ENCODE assay signal across 11 cellular contexts in genomic region chr5:134577022-134577795, GRCh38. TPM values are rescaled to one million over a fixed set of nuclear protein-coding genes. Genes with fewer than 3 reads are reported as not detected.
DNase-seq lines count a peak whose midpoint lies in the region; ATAC-seq, FAIRE-seq and TF ChIP-seq lines count a peak whose summit lies in the region.
"Had no signal": no experiment of that assay in that cellular context is flagged by ENCODE, and none has a peak within 500 bp of the region (broad histone marks: within the 10 kb centered on the region; RNA-seq: fewer than 3 reads in every experiment).

No MANE protein-coding gene starts in this region.

- TF ChIP-seq RAD21 in K562 (CRISPR knock-in tag; conservative IDR thresholded peaks at IDR 0.05 in 1 of 2, IDR thresholded peaks at IDR 0.05 in 1 of 2), result no peak

- peak in 1 of 2 donors; percentile 5 for ATAC-seq in CD4-positive, CD25-positive, alpha-beta regulatory T cell (ENCODE audit: low read depth in 2 of 2)
- ATAC-seq in K562 (peak; percentile 64), HG03460 (IDR thresholded peaks at IDR 0.05; ENCODE audit: unreplicated experiment) (no peak), GM21367 (IDR thresholded peaks at IDR 0.05; ENCODE audit: unreplicated experiment) (no peak)

- DNase-seq in CD4-positive, CD25-positive, alpha-beta regulatory T cell, result no peak
- DNase-seq in HPDE6-E6E7 (ENCODE audit: extremely low spot score) (peak; percentile 57), K562 (ENCODE audit: extremely low read depth in 1 of 4, low spot score in 3 of 4) (peak in 2 of 4 experiments; percentile 12 to 24), lung microvascular endothelial cell (ENCODE audit: low read depth in 2 of 2) (peak; percentile 34 to 87), NCI-H2081 treated with DMSO at 0.1 percent for 48 hours (lab: John Stamatoyannopoulos, UW) (no peak), COLO668 (lab: John Stamatoyannopoulos, UW; ENCODE audit: unreplicated experiment) (no peak)

- H3K79me2 ChIP-seq in K562 (ENCODE audit: control insufficient read depth, insufficient read depth, low read length), result no peaks in the 10 kb centered on the region

- no peaks in the 10 kb centered on the region for H3K9me3 ChIP-seq in CD4-positive, CD25-positive, alpha-beta regulatory T cell (ENCODE audit: control insufficient read depth in 2 of 2, low read length in 2 of 2)
- H3K9me3 ChIP-seq in K562 (replicated peaks; ENCODE audit: control insufficient read depth, insufficient read depth, low read depth, low read length), result no peaks in the 10 kb centered on the region
- H3K9me3 ChIP-seq: neutrophil had no signal

- no peak overlapping the region for H2AFZ ChIP-seq in K562 (ENCODE audit: low read depth, low read length)

- no peak for FAIRE-seq in K562 (lab: Jason Lieb, UNC)
- FAIRE-seq: frontal cortex had no signal

- no peaks in the 10 kb centered on the region for H3K4me1 ChIP-seq in CD4-positive, CD25-positive, alpha-beta regulatory T cell (ENCODE audit: control insufficient read depth, insufficient read depth, low read length, poor library complexity, severe bottlenecking)
- H3K4me1 ChIP-seq in K562 (replicated peaks in 1 of 2; ENCODE audit: control insufficient read depth in 2 of 2, insufficient read depth in 2 of 2, low read length in 2 of 2), result peaks cover 0 to 15% of the 10 kb centered on the region in 2 experiments; a peak in 1 of 5 replicates

- H3K4me2 ChIP-seq in K562 (ENCODE audit: insufficient read depth, low read length), result no peak overlapping the region

- 77% methylated on average over 10 of the region's 10 CpGs for WGBS in K562 (ENCODE audit: insufficient coverage, low coverage, missing lambda C conversion rate)

- no peak overlapping the region for H3K4me3 Mint-ChIP-seq in CD4-positive, CD25-positive, alpha-beta regulatory T cell
- H3K4me3 Mint-ChIP-seq: activated T-helper 1 cell treated with anti-CD3 and anti-CD28 coated beads, Interleukin-12 subunit alpha, Interleukin-12 subunit beta, Interleukin-2, Interleukin-4 antibody, amounts not matched to agents 30 ng/mL and 10 ng/mL and 1 ng/mL, durations not matched to agents 14 hours and 24 hours and 36 hours had no signal

- intact Hi-C loops in K562 (cut with micrococcal nuclease), result loop anchor here (2.0 to 5.0 kb wide), 3 partner anchors 50 to 274 kb away; partner anchors contain the start of genes CDKN2AIPNL and JADE2

- peak overlapping the region in 2 of 3 donors; percentile 27 to 44 for H3K27ac Mint-ChIP-seq in CD4-positive, CD25-positive, alpha-beta regulatory T cell

- peaks cover 32% of the 10 kb centered on the region for H3K36me3 Mint-ChIP-seq in CD4-positive, CD25-positive, alpha-beta regulatory T cell

- CTCF ChIA-PET in K562 (lab: Yijun Ruan, JAX; ENCODE audit: low intra/inter-chr PET ratio), result interaction anchor here (0.6 to 4.1 kb wide), 3 partner anchors 135 to 288 kb away, joined by 4 to 35 read pairs (median 5); no protein-coding TSS in a partner anchor

- POLR2A ChIA-PET in K562 (lab: Yijun Ruan, JAX), result interaction anchor here (0.6 to 0.7 kb wide), 3 partner anchors 10 to 140 kb away, joined by 3 read pairs; no protein-coding TSS in a partner anchor

- TF ChIP-seq POLR2A in K562 (conservative IDR thresholded peaks at IDR 0.05), result no peak

- H3K9me3 Mint-ChIP-seq in CD4-positive, CD25-positive, alpha-beta regulatory T cell, result no peaks in the 10 kb centered on the region
- H3K9me3 Mint-ChIP-seq: activated T-helper 1 cell treated with anti-CD3 and anti-CD28 coated beads, Interleukin-12 subunit alpha, Interleukin-12 subunit beta, Interleukin-2, Interleukin-4 antibody, amounts not matched to agents 30 ng/mL and 10 ng/mL and 1 ng/mL, durations not matched to agents 14 hours and 24 hours and 36 hours had no signal

- no peak overlapping the region; a peak in 1 of 4 replicates for H3K9ac ChIP-seq in K562 (ENCODE audit: insufficient read depth in 1 of 2, low read depth in 2 of 2, low read length in 2 of 2)

- H3K9me1 ChIP-seq in K562 (ENCODE audit: control insufficient read depth, insufficient read depth, low read length), result peaks cover 4% of the 10 kb centered on the region

- peaks cover 93% of the 10 kb centered on the region for H3K36me3 ChIP-seq in CD4-positive, CD25-positive, alpha-beta regulatory T cell (ENCODE audit: control insufficient read depth, insufficient read depth, low read length)
- peaks cover 54% of the 10 kb centered on the region; the same call in 2 of the 3 replicates for H3K36me3 ChIP-seq in K562 (ENCODE audit: control insufficient read depth, insufficient read depth, low read length)

- H3K27me3 Mint-ChIP-seq in CD4-positive, CD25-positive, alpha-beta regulatory T cell, result no peaks in the 10 kb centered on the region

- no peaks in the 10 kb centered on the region for H4K20me1 ChIP-seq in K562 (replicated peaks; ENCODE audit: control insufficient read depth, insufficient read depth, low read length)

- in situ Hi-C loops in K562 (cut with MboI), result loop anchor here (10.0 to 25.0 kb wide), 2 partner anchors 372 to 540 kb away; no protein-coding TSS in a partner anchor

- no peak for TF ChIP-seq CTCF in K562 (IDR thresholded peaks at IDR 0.05 in 2 of 3, conservative IDR thresholded peaks at IDR 0.05 in 1 of 3; ENCODE audit: insufficient read depth in 2 of 3, low read depth in 1 of 3, low read length in 3 of 3)

- no peak overlapping the region for H3K27ac ChIP-seq in CD4-positive, CD25-positive, alpha-beta regulatory T cell (ENCODE audit: insufficient read depth, low read length, poor library complexity, severe bottlenecking)
- H3K27ac ChIP-seq in K562 (ENCODE audit: extremely low read depth, low read depth, low read length), result no peak overlapping the region
- H3K27ac ChIP-seq: neutrophil had no signal

- no peak overlapping the region for H3K4me3 ChIP-seq in CD4-positive, CD25-positive, alpha-beta regulatory T cell (ENCODE audit: low read depth, low read length)
- no peak overlapping the region for H3K4me3 ChIP-seq in K562

- BruUV-seq in K562 (replicated peaks; lab: Mats Ljungman, UMichigan), result no TSS peak

- peaks cover 2 to 27% (median 6%) of the 10 kb centered on the region in 4 donors for H3K4me1 Mint-ChIP-seq in CD4-positive, CD25-positive, alpha-beta regulatory T cell

- TF ChIP-seq EP300 in K562 (IDR thresholded peaks at IDR 0.05; ENCODE audit: low read length), result no peak

- H3K27me3 ChIP-seq in CD4-positive, CD25-positive, alpha-beta regulatory T cell (ENCODE audit: control insufficient read depth, insufficient read depth, low read length), result no peaks in the 10 kb centered on the region
- no peaks in the 10 kb centered on the region for H3K27me3 ChIP-seq in K562 (ENCODE audit: control insufficient read depth in 2 of 2, insufficient read depth in 2 of 2, low read length in 2 of 2)
- H3K27me3 ChIP-seq: neutrophil had no signal

TF ChIP-seq in K562, 482 proteins besides CTCF, POLR2A, EP300 and RAD21 (continues in another document):
- 0 out of 2 replicates have a peak, but pooled peaks have one; percentile 36 for TF ChIP-seq FOSL1 (tag; conservative IDR thresholded peaks at IDR 0.05)
- no peak for TF ChIP-seq PRPF4 (IDR thresholded peaks at IDR 0.05; ENCODE audit: insufficient read depth, low read depth, low read length, poor library complexity, severe bottlenecking)
- TF ChIP-seq COPS2 (conservative IDR thresholded peaks at IDR 0.05), result no peak
- no peak for TF ChIP-seq ZNF3 (CRISPR knock-in tag; IDR thresholded peaks at IDR 0.05)
- TF ChIP-seq ZC3H11A (IDR thresholded peaks at IDR 0.05; ENCODE audit: low read depth, low read length), result no peak

RNA-seq across cellular contexts. Expression of gene JADE2, which starts 51.7 kb away (rescaled TPM):
- total RNA-seq in CD4-positive, CD25-positive, alpha-beta regulatory T cell, result 162 TPM
- 10 to 100 TPM; 19.2 to 31.7 (median 22.7) TPM for polyA plus RNA-seq in CD4-positive, CD25-positive, alpha-beta regulatory T cell
- 12.7 and 26.6 TPM in 2 replicates for total RNA-seq in K562 (2011; cell fraction: chromatin; rRNA removed; ENCODE audit: low replicate concordance)
- total RNA-seq in K562 (2011; cell fraction: nucleolus; rRNA removed), result 12.9 and 14.5 TPM in 2 replicates
- total RNA-seq in K562 (2011; cell fraction: nucleoplasm; rRNA removed), result 7.6 and 9.2 TPM in 2 replicates
- total RNA-seq in K562 (2014; rRNA removed) (14.5 and 22.8 TPM in 2 replicates), K562 (2014; rRNA removed; fragmentation: Illumina TruSeq; extraction: Trizol) (6.9 and 8.3 TPM in 2 replicates), K562 (2015; rRNA removed; fragmentation: Illumina TruSeq; extraction: Trizol) (13.7 and 14.1 TPM in 2 replicates), K562 (2021) (22.2 and 23.3 TPM in 2 replicates), lung microvascular endothelial cell (11.8 and 17.5 TPM in 2 replicates)
- polyA plus RNA-seq in K562 (2011; rRNA removed) (8.8 and 9.4 TPM in 2 replicates), K562 (2014; fragmentation: Illumina TruSeq; extraction: Trizol) (9.1 and 10.9 TPM in 2 replicates), K562 (2014; fragmentation: Nextera tagmentation; extraction: Ambion mirVana) (under 1 TPM; 0.50 to 0.55 TPM), K562 (2014; rRNA removed) (6.0 and 10.8 TPM in 2 replicates)
- 7.8 and 14.9 TPM in 2 replicates for polyA plus RNA-seq in K562 (2011; cell fraction: cytosol; rRNA removed)
- polyA plus RNA-seq in K562 (2011; cell fraction: nucleus; rRNA removed), result 10.6 and 18.6 TPM in 2 replicates
- 9.5 and 15.4 TPM in 2 replicates for polyA plus RNA-seq in K562 (2012)
- 11.5 and 14.4 TPM in 2 replicates for polyA minus RNA-seq in K562 (2011; rRNA and poly(A)+ RNA removed)
- 13.0 and 13.2 TPM in 2 replicates for polyA minus RNA-seq in K562 (2011; cell fraction: cytosol; rRNA and poly(A)+ RNA removed)
- polyA minus RNA-seq in K562 (2011; cell fraction: nucleus; rRNA and poly(A)+ RNA removed), result 9.4 TPM in 2 replicates

RNA-seq across cellular contexts. Expression of gene SAR1B, which starts 55.4 kb away (rescaled TPM):
- 48.7 TPM for total RNA-seq in CD4-positive, CD25-positive, alpha-beta regulatory T cell
- 10 to 100 TPM; 53.1 to 74.1 (median 65.9) TPM for polyA plus RNA-seq in CD4-positive, CD25-positive, alpha-beta regulatory T cell
- total RNA-seq in K562 (2011; cell fraction: chromatin; rRNA removed; ENCODE audit: low replicate concordance), result 44.4 and 117 TPM in 2 replicates
- total RNA-seq in K562 (2011; cell fraction: nucleolus; rRNA removed), result 28.4 and 35.0 TPM in 2 replicates
- total RNA-seq in K562 (2011; cell fraction: nucleoplasm; rRNA removed), result 50.3 and 80.8 TPM in 2 replicates
- total RNA-seq in K562 (2014; rRNA removed) (51.9 and 55.6 TPM in 2 replicates), K562 (2014; rRNA removed; fragmentation: Illumina TruSeq; extraction: Trizol) (60.7 and 64.7 TPM in 2 replicates), K562 (2015; rRNA removed; fragmentation: Illumina TruSeq; extraction: Trizol) (39.4 and 40.0 TPM in 2 replicates), K562 (2021) (59.8 and 65.4 TPM in 2 replicates), lung microvascular endothelial cell (16.3 and 25.8 TPM in 2 replicates)
- polyA plus RNA-seq in K562 (2011; rRNA removed) (55.3 and 79.1 TPM in 2 replicates), K562 (2014; fragmentation: Illumina TruSeq; extraction: Trizol) (53.0 and 63.1 TPM in 2 replicates), K562 (2014; fragmentation: Nextera tagmentation; extraction: Ambion mirVana) (100 to 1,000 TPM; 217 to 221 TPM), K562 (2014; rRNA removed) (64.9 and 66.9 TPM in 2 replicates)
- 11.9 and 20.4 TPM in 2 replicates for polyA plus RNA-seq in K562 (2011; cell fraction: cytosol; rRNA removed)
- 10.9 and 15.1 TPM in 2 replicates for polyA plus RNA-seq in K562 (2011; cell fraction: nucleus; rRNA removed)
- 35.8 and 41.4 TPM in 2 replicates for polyA plus RNA-seq in K562 (2012)
- polyA minus RNA-seq in K562 (2011; rRNA and poly(A)+ RNA removed), result 128 and 139 TPM in 2 replicates
- polyA minus RNA-seq in K562 (2011; cell fraction: cytosol; rRNA and poly(A)+ RNA removed), result 24.2 and 30.4 TPM in 2 replicates
- 10.5 and 15.2 TPM in 2 replicates for polyA minus RNA-seq in K562 (2011; cell fraction: nucleus; rRNA and poly(A)+ RNA removed)

Comparison
In these comparisons a context has a peak if more than half of its experiments do, and no peak if none do; other contexts are left out.
1. DNase-seq: peak in HPDE6-E6E7 (single experiment) and lung microvascular endothelial cell (2 of 2); none in CD4-positive, CD25-positive, alpha-beta regulatory T cell (0 of 3), NCI-H2081 treated with DMSO at 0.1 percent for 48 hours (single experiment) and COLO668 (single experiment).